In genomic region chr7:92633211-92633906, GRCh38 we compare ENCODE assay signal across 9 cellular contexts. TPM values are rescaled to one million over a fixed set of nuclear protein-coding genes. Genes with fewer than 3 reads are reported as not detected.
DNase-seq lines count a peak whose midpoint lies in the region; ATAC-seq and TF ChIP-seq lines count a peak whose summit lies in the region.
"Had no signal": no experiment of that assay in that cellular context is flagged by ENCODE, and none has a peak within 500 bp of the region (broad histone marks: within the 10 kb centered on the region; RNA-seq: fewer than 3 reads in every experiment).

No MANE protein-coding gene starts in this region.

- H3K4me1 Mint-ChIP-seq in activated CD4-positive, alpha-beta memory T cell treated with anti-CD3 and anti-CD28 coated beads for 36 hours (ENCODE audit: low read depth) = peaks cover 81% of the 10 kb centered on the region

- H3K27ac ChIP-seq in neutrophil = peak overlapping the region; percentile 62
- H3K27ac ChIP-seq: 22Rv1 had no signal

- no peak for ATAC-seq in HG03039 (IDR thresholded peaks at IDR 0.05; ENCODE audit: unreplicated experiment)

- DNase-seq in DMS 273 (lab: John Stamatoyannopoulos, UW; ENCODE audit: unreplicated experiment) = peak; percentile 46
- DNase-seq in DMS 273 treated with DMSO at 0.1 percent for 48 hours (lab: John Stamatoyannopoulos, UW) = no peak
- peak; percentile 95 to 96 for DNase-seq in Kasumi-1 (lab: John Stamatoyannopoulos, UW)
- DNase-seq in activated CD4-positive, alpha-beta memory T cell treated with anti-CD3 and anti-CD28 coated beads for 36 hours = peak; percentile 53
- peak; percentile 92 for DNase-seq in fibroblast of peridontal ligament (ENCODE audit: extremely low read depth)
- no peak for DNase-seq in NCI-H1105 treated with DMSO at 0.1 percent for 48 hours (lab: John Stamatoyannopoulos, UW)

- H3K9me3 ChIP-seq in neutrophil = no peaks in the 10 kb centered on the region

- POLR2A ChIA-PET in activated CD4-positive, alpha-beta memory T cell treated with anti-CD3 and anti-CD28 coated beads for 36 hours (lab: Charles Lee) = interaction anchor here (0.6 to 4.3 kb wide), 11 partner anchors 11 to 271 kb away, joined by 3 to 85 read pairs (median 4); partner anchors contain the start of gene CDK6

- TF ChIP-seq CTCF in neutrophil (IDR thresholded peaks at IDR 0.05) = no peak

- CTCF ChIA-PET in activated CD4-positive, alpha-beta memory T cell treated with anti-CD3 and anti-CD28 coated beads for 36 hours (lab: Charles Lee) = interaction anchor here (0.8 to 3.4 kb wide), 6 partner anchors 8 to 199 kb away, joined by 3 to 27 read pairs (median 4); no protein-coding TSS in a partner anchor

- no peaks in the 10 kb centered on the region for H3K36me3 ChIP-seq in neutrophil

- peaks cover 14% of the 10 kb centered on the region for H3K36me3 Mint-ChIP-seq in activated CD4-positive, alpha-beta memory T cell treated with anti-CD3 and anti-CD28 coated beads for 36 hours

- H3K4me3 Mint-ChIP-seq in activated CD4-positive, alpha-beta memory T cell treated with anti-CD3 and anti-CD28 coated beads for 36 hours = peak overlapping the region; percentile 36

- H3K9me3 Mint-ChIP-seq in activated CD4-positive, alpha-beta memory T cell treated with anti-CD3 and anti-CD28 coated beads for 36 hours = peaks cover 5% of the 10 kb centered on the region

- H3K27me3 ChIP-seq in neutrophil = no peaks in the 10 kb centered on the region

- intact Hi-C loops in activated CD4-positive, alpha-beta memory T cell treated with anti-CD3 and anti-CD28 coated beads for 36 hours (cut with micrococcal nuclease) = loop anchor here (1.0 to 5.0 kb wide), 5 partner anchors 8 to 484 kb away; partner anchors contain the start of gene SAMD9

- no peak overlapping the region for H3K4me3 ChIP-seq in neutrophil (ENCODE audit: low read depth in 1 of 2, low read length in 1 of 2)

- H3K27me3 Mint-ChIP-seq in activated CD4-positive, alpha-beta memory T cell treated with anti-CD3 and anti-CD28 coated beads for 36 hours = no peaks in the 10 kb centered on the region

- peaks cover 24 to 33% of the 10 kb centered on the region in 2 experiments for H3K4me1 ChIP-seq in neutrophil (ENCODE audit: control insufficient read depth in 1 of 2, insufficient read depth in 1 of 2, low read depth in 1 of 2, low read length in 1 of 2)

- peak overlapping the region; percentile 93 for H3K27ac Mint-ChIP-seq in activated CD4-positive, alpha-beta memory T cell treated with anti-CD3 and anti-CD28 coated beads for 36 hours

RNA-seq across cellular contexts. Expression of gene FAM133B, which starts 43.2 kb away (rescaled TPM):
- 10 to 100 TPM; 21.7 to 25.5 TPM for total RNA-seq in activated CD4-positive, alpha-beta memory T cell treated with anti-CD3 and anti-CD28 coated beads for 36 hours

Comparison
In these comparisons a context has a peak if more than half of its experiments do, and no peak if none do; other contexts are left out.
1. DNase-seq: peak in DMS 273 (single experiment), Kasumi-1 (2 of 2), activated CD4-positive, alpha-beta memory T cell treated with anti-CD3 and anti-CD28 coated beads for 36 hours (single experiment) and fibroblast of peridontal ligament (single experiment); none in DMS 273 treated with DMSO at 0.1 percent for 48 hours (single experiment) and NCI-H1105 treated with DMSO at 0.1 percent for 48 hours (single experiment).